Comparison of ENCODE assay signal across 19 cellular contexts in the genomic region with DNA sequence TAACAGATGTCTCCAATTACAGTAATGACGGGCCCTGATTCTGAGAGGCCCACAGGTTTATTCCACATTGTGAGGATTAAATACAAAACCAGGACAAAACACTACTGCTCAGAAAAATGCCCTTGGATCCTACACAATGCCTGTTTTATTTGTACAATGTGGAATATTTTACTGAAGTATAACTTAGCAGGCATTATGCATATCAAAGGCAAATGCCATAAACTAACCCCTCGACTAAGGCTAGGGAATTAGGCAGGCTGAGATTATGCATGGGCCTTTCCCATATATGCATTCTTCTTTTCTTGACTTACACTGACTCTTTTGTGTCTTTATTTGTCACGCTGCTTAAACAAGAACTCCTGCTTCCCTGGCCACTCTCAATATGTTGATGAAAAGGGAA.
"Had no signal": no experiment of that assay in that cellular context is flagged by ENCODE, and none has a peak within 500 bp of the region (broad histone marks: within the 10 kb centered on the region; RNA-seq: fewer than 3 reads in every experiment).

No MANE protein-coding gene starts in this region.

- H3K27ac Mint-ChIP-seq: activated CD8-positive, alpha-beta T cell treated with anti-CD3 and anti-CD28 coated beads, Interleukin-2, amount 10 ng/mL, durations not matched to agents 7 days and 5 days; activated naive CD8-positive, alpha-beta T cell; activated T-cell treated with anti-CD3 and anti-CD28 coated beads, Interleukin-2, amount 50 U/mL, for 24 hours; activated T-helper 17 cell treated with anti-CD3 and anti-CD28 coated beads, Interleukin-2, amount 50 U/mL, for 72 hours; memory B cell; nephron progenitor cell had no signal

- H3K9me3 ChIP-seq: adrenal gland, ascending aorta, upper lobe of left lung had no signal

- H3K27me3 Mint-ChIP-seq: activated naive CD8-positive, alpha-beta T cell; activated T-cell treated with anti-CD3 and anti-CD28 coated beads, Interleukin-2, amount 50 U/mL, for 24 hours; activated T-helper 17 cell treated with anti-CD3 and anti-CD28 coated beads, Interleukin-2, amount 50 U/mL, for 72 hours; memory B cell had no signal

- H3K4me1 ChIP-seq: adrenal gland, ascending aorta, spleen, upper lobe of left lung had no signal

- H3K36me3 ChIP-seq: adrenal gland, ascending aorta, spleen, upper lobe of left lung had no signal

- H3K27me3 ChIP-seq: adrenal gland, ascending aorta, spleen, upper lobe of left lung had no signal

- DNase-seq: activated CD4-positive, alpha-beta T cell treated with anti-CD3 and anti-CD28 coated beads for 1 hour; activated CD4-positive, alpha-beta T cell treated with anti-CD3 and anti-CD28 coated beads, Interleukin-2, amount 50 U/mL, for 1 hour; activated CD8-positive, alpha-beta T cell treated with anti-CD3 and anti-CD28 coated beads, Interleukin-2, amount 10 ng/mL, durations not matched to agents 7 days and 5 days; activated naive CD4-positive, alpha-beta T cell; activated T-cell treated with anti-CD3 and anti-CD28 coated beads, Interleukin-2, amount 50 U/mL, for 24 hours; adrenal gland; central memory CD4-positive, alpha-beta T cell; effector memory CD4-positive, alpha-beta T cell; hippocampal formation; mucosa of descending colon; nephron progenitor cell; spleen; stimulated activated CD4-positive, alpha-beta T cell treated with anti-CD3 and anti-CD28 coated beads, Interleukin-4, amount 100 ng/mL, for 24 hours; stimulated activated naive CD4-positive, alpha-beta T cell treated with Interleukin-2 at 50 U/mL for 16 hours; upper lobe of left lung had no signal

- H3K4me1 Mint-ChIP-seq: activated T-helper 17 cell treated with anti-CD3 and anti-CD28 coated beads, Interleukin-2, amount 50 U/mL, for 72 hours; memory B cell had no signal

- H3K36me3 Mint-ChIP-seq: activated naive CD8-positive, alpha-beta T cell; memory B cell had no signal

- H3K9me3 Mint-ChIP-seq: activated T-cell treated with anti-CD3 and anti-CD28 coated beads, Interleukin-2, amount 50 U/mL, for 24 hours; nephron progenitor cell had no signal

- H3K4me3 ChIP-seq: adrenal gland, ascending aorta, mucosa of descending colon, spleen, upper lobe of left lung had no signal

- H3K27ac ChIP-seq: adrenal gland, ascending aorta, spleen, upper lobe of left lung had no signal

- H3K4me3 Mint-ChIP-seq: activated CD8-positive, alpha-beta T cell treated with anti-CD3 and anti-CD28 coated beads, Interleukin-2, amount 10 ng/mL, durations not matched to agents 7 days and 5 days; activated naive CD8-positive, alpha-beta T cell; activated T-cell treated with anti-CD3 and anti-CD28 coated beads, Interleukin-2, amount 50 U/mL, for 24 hours; activated T-helper 17 cell treated with anti-CD3 and anti-CD28 coated beads, Interleukin-2, amount 50 U/mL, for 72 hours; memory B cell; nephron progenitor cell had no signal
